ENCODE assay signal across 21 cellular contexts in genomic region chr2:17793293-17793692, GRCh38. TPM values are rescaled to one million over a fixed set of nuclear protein-coding genes. Genes with fewer than 3 reads are reported as not detected.
DNase-seq lines count a peak whose midpoint lies in the region; ATAC-seq and TF ChIP-seq lines count a peak whose summit lies in the region.
"Had no signal": no experiment of that assay in that cellular context is flagged by ENCODE, and none has a peak within 500 bp of the region (broad histone marks: within the 10 kb centered on the region; RNA-seq: fewer than 3 reads in every experiment).

No MANE protein-coding gene starts in this region.

- DNase-seq in LHCN-M2 (ENCODE audit: low read depth) (peak; percentile 87), myocyte (ENCODE audit: low read depth) (peak; percentile 88), Caco-2 (no peak), MV-4-11 (lab: John Stamatoyannopoulos, UW) (no peak)
- DNase-seq: AML-193; CD4-positive, alpha-beta T cell; GF-D8; H9; NCI-H1092; NCI-H187; NCI-H345; NCI-H774; SIG-M5 had no signal

- peaks cover 5% of the 10 kb centered on the region for H3K27me3 Mint-ChIP-seq in Caco-2 (ENCODE audit: insufficient read depth, unreplicated experiment)

- no peaks in the 10 kb centered on the region for H3K27me3 ChIP-seq in BLaER1 treated with 17β-estradiol and CSF1 and Interleukin-3, amounts not matched to agents 10 nM and 100 nM
- no peaks in the 10 kb centered on the region for H3K27me3 ChIP-seq in Caco-2 (replicated peaks; ENCODE audit: control insufficient read depth, insufficient read depth, low read length)

- H3K9me3 Mint-ChIP-seq in Caco-2 (ENCODE audit: unreplicated experiment), result no peaks in the 10 kb centered on the region
- H3K9me3 Mint-ChIP-seq: CD4-positive, alpha-beta T cell; H9; T-helper 2 cell treated with Interferon-gamma antibody and Interleukin-4, amounts not matched to agents 5 μg/mL and 100 μg/mL, for 36 hours had no signal

- ATAC-seq in GM18868 (IDR thresholded peaks at IDR 0.05; ENCODE audit: unreplicated experiment) (peak; percentile 29), GM18873 (IDR thresholded peaks at IDR 0.05; ENCODE audit: low FRiP score, unreplicated experiment) (no peak), HG03460 (IDR thresholded peaks at IDR 0.05; ENCODE audit: unreplicated experiment) (no peak)

- no peaks in the 10 kb centered on the region for H3K36me3 Mint-ChIP-seq in Caco-2 (ENCODE audit: insufficient read depth, unreplicated experiment)

- TF ChIP-seq CTCF in Caco-2 (IDR thresholded peaks at IDR 0.05; ENCODE audit: insufficient read depth in 1 of 2, low read depth in 1 of 2, low read length in 1 of 2, severe bottlenecking in 1 of 2, unreplicated experiment in 1 of 2), result no peak

- POLR2A ChIA-PET in Caco-2 (lab: Charles Lee), result no interaction called here

- intact Hi-C loops in Caco-2 (cut with micrococcal nuclease; ENCODE audit: unreplicated experiment), result no loop called here

- H3K4me3 ChIP-seq in BLaER1 treated with 17β-estradiol and CSF1 and Interleukin-3, amounts not matched to agents 10 nM and 100 nM, result no peak overlapping the region
- H3K4me3 ChIP-seq in Caco-2 (ENCODE audit: low read depth, low read length), result no peak overlapping the region

- H3K4me1 ChIP-seq in BLaER1 treated with 17β-estradiol and CSF1 and Interleukin-3, amounts not matched to agents 10 nM and 100 nM, result peaks cover 36 to 66% (median 63%) of the 10 kb centered on the region in 10 experiments
- no peaks in the 10 kb centered on the region for H3K4me1 ChIP-seq in Caco-2

- peak overlapping the region in 9 of 11 experiments; percentile 41 to 81 (median 69); a peak in 19 of 22 replicates for H3K4me2 ChIP-seq in BLaER1 treated with 17β-estradiol and CSF1 and Interleukin-3, amounts not matched to agents 10 nM and 100 nM

- no peak overlapping the region for H3K27ac Mint-ChIP-seq in Caco-2 (ENCODE audit: unreplicated experiment)
- H3K27ac Mint-ChIP-seq: CD4-positive, alpha-beta T cell; H9; T-helper 2 cell treated with Interferon-gamma antibody and Interleukin-4, amounts not matched to agents 5 μg/mL and 100 μg/mL, for 36 hours had no signal

- no TSS peak for BruUV-seq in Caco-2 (replicated peaks; lab: Mats Ljungman, UMichigan)

- CTCF ChIA-PET in Caco-2 (lab: Charles Lee), result no interaction called here

- peak overlapping the region in 5 of 11 experiments; percentile 4 to 42 (median 11); a peak in 5 of 22 replicates for H3K9ac ChIP-seq in BLaER1 treated with 17β-estradiol and CSF1 and Interleukin-3, amounts not matched to agents 10 nM and 100 nM

- H4K20me1 ChIP-seq in BLaER1 treated with 17β-estradiol and CSF1 and Interleukin-3, amounts not matched to agents 10 nM and 100 nM, result no peaks in the 10 kb centered on the region

- 0 out of 22 replicates have a peak, but pooled peaks cover 0 to 3% (median 0%) of the 10 kb centered on the region in 11 experiments for H3K36me3 ChIP-seq in BLaER1 treated with 17β-estradiol and CSF1 and Interleukin-3, amounts not matched to agents 10 nM and 100 nM
- H3K36me3 ChIP-seq in Caco-2 (ENCODE audit: control insufficient read depth, insufficient read depth, low read length), result no peaks in the 10 kb centered on the region

- no peaks in the 10 kb centered on the region for H3K9me3 ChIP-seq in BLaER1 treated with 17β-estradiol and CSF1 and Interleukin-3, amounts not matched to agents 10 nM and 100 nM (replicated peaks in 1 of 11)
- no peaks in the 10 kb centered on the region for H3K9me3 ChIP-seq in Caco-2

- H3K4me3 Mint-ChIP-seq in Caco-2 (ENCODE audit: unreplicated experiment), result no peak overlapping the region
- H3K4me3 Mint-ChIP-seq: CD4-positive, alpha-beta T cell; H9 had no signal

- no peaks in the 10 kb centered on the region for H3K4me1 Mint-ChIP-seq in Caco-2 (ENCODE audit: low read depth, unreplicated experiment)

- H3K27ac ChIP-seq in BLaER1 treated with 17β-estradiol and CSF1 and Interleukin-3, amounts not matched to agents 10 nM and 100 nM, result peak overlapping the region in 7 of 11 experiments; percentile 25 to 61 (median 41); a peak in 11 of 22 replicates

RNA-seq across cellular contexts. Expression of gene MSGN1, which starts 23.0 kb away (rescaled TPM):
- total RNA-seq in LHCN-M2 (2014; rRNA removed) (0.46 TPM in 1 of 2 replicates, not detected in the other), myocyte (not detected in 2 replicates), Caco-2 (2022) (not detected in 2 replicates)
- polyA plus RNA-seq in LHCN-M2 (2012), result not detected
- not detected for polyA plus RNA-seq in myocyte (2012)
- total RNA-seq: CD4-positive, alpha-beta T cell; H9; M059J; OCI-LY7; RPMI7951 had no signal

RNA-seq across cellular contexts. Expression of gene GEN1, which starts 39.4 kb away (rescaled TPM):
- 25.4 and 30.8 TPM in 2 replicates for total RNA-seq in LHCN-M2 (2014; rRNA removed)
- 2.8 TPM for polyA plus RNA-seq in LHCN-M2 (2012)
- total RNA-seq in myocyte, result 10.4 and 11.3 TPM in 2 replicates
- 2.3 TPM for polyA plus RNA-seq in myocyte (2012)
- total RNA-seq in Caco-2 (2022), result 33.3 and 36.5 TPM in 2 replicates

RNA-seq across cellular contexts. Expression of gene SMC6, which starts 39.7 kb away (rescaled TPM):
- total RNA-seq in LHCN-M2 (2014; rRNA removed) (25.8 and 30.4 TPM in 2 replicates), myocyte (28.9 and 32.6 TPM in 2 replicates), Caco-2 (2022) (39.4 and 41.3 TPM in 2 replicates)
- polyA plus RNA-seq in LHCN-M2 (2012), result 6.5 TPM
- polyA plus RNA-seq in myocyte (2012), result 8.4 TPM

Comparison
In these comparisons a context has a peak if more than half of its experiments do, and no peak if none do; other contexts are left out.
1. DNase-seq: peak in LHCN-M2 (single experiment) and myocyte (single experiment); none in Caco-2 (0 of 2) and MV-4-11 (single experiment).